ENCODE assay signal across 10 cellular contexts in the genomic region with DNA sequence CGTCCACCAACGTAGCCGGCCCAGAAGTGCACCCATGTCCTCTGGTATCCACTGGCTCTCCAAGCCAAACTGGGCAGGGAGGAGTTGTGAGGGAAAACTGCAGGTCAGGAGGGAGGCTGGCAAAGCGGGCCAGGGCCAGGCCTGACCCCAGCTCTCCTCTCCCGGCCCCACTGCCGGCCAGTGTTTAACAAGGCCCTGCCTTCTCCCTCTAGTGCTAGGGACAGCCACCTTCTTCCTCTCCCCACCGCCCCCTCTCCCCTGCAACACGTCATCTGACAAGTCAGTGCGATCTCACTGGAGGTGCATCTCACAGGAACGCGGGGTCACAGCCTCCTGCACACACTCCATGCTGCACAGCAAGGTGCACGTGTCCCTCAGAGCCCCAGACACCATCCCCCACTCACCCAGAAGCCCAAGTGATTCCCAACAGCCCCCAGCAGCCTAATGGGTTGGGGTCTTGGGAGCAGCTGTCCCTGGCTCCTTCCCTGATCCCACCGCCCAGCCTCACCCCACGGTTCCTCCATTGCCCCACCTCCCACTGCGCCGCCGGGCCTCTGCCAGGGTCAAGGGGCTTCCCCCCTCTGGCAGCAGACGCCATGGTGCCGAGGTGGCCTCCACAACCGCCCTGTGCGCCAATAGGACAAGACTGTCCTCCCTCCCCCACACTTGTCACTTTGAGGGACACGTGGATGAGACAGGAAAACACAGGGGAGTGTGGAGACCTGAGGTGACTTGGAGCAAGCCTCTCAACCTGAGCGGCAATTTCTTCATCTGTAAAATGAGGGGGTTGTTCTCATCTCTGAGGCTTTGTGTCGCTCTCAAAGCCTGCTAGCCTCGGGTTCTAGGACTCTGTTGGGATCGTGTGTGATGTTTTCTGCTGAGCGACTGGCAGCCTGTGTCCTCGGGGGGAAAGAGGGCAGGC. TPM values are rescaled to one million over a fixed set of nuclear protein-coding genes. Genes with fewer than 3 reads are reported as not detected.
A peak's percentile ranks its signal among the peaks of the same experiment; 100 is the strongest.
DNase-seq lines count a peak whose midpoint lies in the region; ATAC-seq, FAIRE-seq and TF ChIP-seq lines count a peak whose summit lies in the region.
"Had no signal": no experiment of that assay in that cellular context is flagged by ENCODE, and none has a peak within 500 bp of the region (broad histone marks: within the 10 kb centered on the region; RNA-seq: fewer than 3 reads in every experiment).

No MANE protein-coding gene starts in this region.

- CTCF ChIA-PET in A673 (lab: Charles Lee): no interaction called here

- H3K4me1 Mint-ChIP-seq in astrocyte (ENCODE audit: low read depth, unreplicated experiment): no peaks in the 10 kb centered on the region
- peaks cover 13 to 22% (median 20%) of the 10 kb centered on the region in 3 donors for H3K4me1 Mint-ChIP-seq in naive B cell

- H3K36me3 Mint-ChIP-seq in astrocyte (ENCODE audit: low read depth, unreplicated experiment) (no peaks in the 10 kb centered on the region), naive B cell (no peaks in the 10 kb centered on the region)

- DNase-seq in A673 (ENCODE audit: low spot score) (no peak), ELF-1 (ENCODE audit: low read depth, low spot score) (peak; percentile 23), astrocyte (ENCODE audit: low read depth) (no peak), naive B cell (no peak), medulla oblongata (ENCODE audit: extremely low spot score) (no peak), NCI-H2029 treated with DMSO at 0.1 percent for 48 hours (lab: John Stamatoyannopoulos, UW) (no peak)

- TF ChIP-seq CTCF in A673 (conservative IDR thresholded peaks at IDR 0.05; ENCODE audit: low read depth, low read length) (no peak), astrocyte (IDR thresholded peaks at IDR 0.05; ENCODE audit: insufficient read depth, low read depth, low read length) (no peak), gastroesophageal sphincter (IDR thresholded peaks at IDR 0.05) (no peak)

- peaks cover 3% of the 10 kb centered on the region for H4K20me1 ChIP-seq in astrocyte (ENCODE audit: insufficient read depth, low read length)

- 64 to 83% methylated on average over 6 to 9 of the region's 28 CpGs for WGBS in gastroesophageal sphincter (ENCODE audit: low coverage in 1 of 2), 2 donors

- H3K4me2 ChIP-seq in astrocyte (ENCODE audit: low read length): peak overlapping the region; percentile 86

- BruUV-seq in A673 (replicated peaks; lab: Mats Ljungman, UMichigan): no TSS peak

- TF ChIP-seq EP300 in gastroesophageal sphincter (IDR thresholded peaks at IDR 0.05): no peak

- H3K27me3 Mint-ChIP-seq in astrocyte (ENCODE audit: low read depth, unreplicated experiment) (peaks cover 44% of the 10 kb centered on the region), naive B cell (peaks cover 30 to 60% (median 43%) of the 10 kb centered on the region in 3 donors)

- no peak overlapping the region for H3K27ac Mint-ChIP-seq in astrocyte (ENCODE audit: unreplicated experiment)
- peak overlapping the region in 1 of 6 donors; percentile 84 for H3K27ac Mint-ChIP-seq in naive B cell

- no peaks in the 10 kb centered on the region for H3K36me3 ChIP-seq in A673 (ENCODE audit: insufficient read depth, low read length, poor library complexity, severe bottlenecking)
- H3K36me3 ChIP-seq in astrocyte (ENCODE audit: insufficient read depth, low read length): no peaks in the 10 kb centered on the region
- no peaks in the 10 kb centered on the region for H3K36me3 ChIP-seq in gastroesophageal sphincter

- H3K9me3 ChIP-seq in A673 (ENCODE audit: low read depth, low read length, poor library complexity, severe bottlenecking) (no peaks in the 10 kb centered on the region), astrocyte (ENCODE audit: insufficient read depth, low read depth, low read length) (no peaks in the 10 kb centered on the region), gastroesophageal sphincter (no peaks in the 10 kb centered on the region)

- H3K79me2 ChIP-seq in astrocyte (ENCODE audit: insufficient read depth, low read length): no peaks in the 10 kb centered on the region

- FAIRE-seq in astrocyte (lab: Jason Lieb, UNC): no peak
- FAIRE-seq: G401.6 had no signal

- no peak for TF ChIP-seq POLR2A in gastroesophageal sphincter (IDR thresholded peaks at IDR 0.05)

- POLR2A ChIA-PET in A673 (lab: Charles Lee; ENCODE audit: low non-redundant PET): no interaction called here

- peak overlapping the region; percentile 77 for H3K4me3 Mint-ChIP-seq in astrocyte (ENCODE audit: unreplicated experiment)
- H3K4me3 Mint-ChIP-seq in naive B cell: peak overlapping the region; percentile 44 to 89 (median 78)

- peaks cover 31% of the 10 kb centered on the region for H3K4me1 ChIP-seq in A673 (ENCODE audit: insufficient read depth, low read length, poor library complexity, severe bottlenecking)
- H3K4me1 ChIP-seq in astrocyte (ENCODE audit: insufficient read depth, low read length): peaks cover 24% of the 10 kb centered on the region
- peaks cover 0 to 39% (median 21%) of the 10 kb centered on the region in 3 donors for H3K4me1 ChIP-seq in gastroesophageal sphincter

- no peaks in the 10 kb centered on the region for H3K27me3 ChIP-seq in A673 (replicated peaks; ENCODE audit: insufficient read depth, low read depth, low read length, poor library complexity)
- peaks cover 8% of the 10 kb centered on the region for H3K27me3 ChIP-seq in astrocyte (ENCODE audit: insufficient read depth, low read length)
- peaks cover 61% of the 10 kb centered on the region for H3K27me3 ChIP-seq in gastroesophageal sphincter

- no peak overlapping the region for H3K9ac ChIP-seq in astrocyte (ENCODE audit: low read length)

- H3K9me3 Mint-ChIP-seq in astrocyte (ENCODE audit: unreplicated experiment) (peaks cover 2% of the 10 kb centered on the region), naive B cell (no peaks in the 10 kb centered on the region)

- no peak overlapping the region for H2AFZ ChIP-seq in astrocyte (ENCODE audit: low read depth, low read length)

- peak overlapping the region; percentile 55 for H3K4me3 ChIP-seq in A673 (ENCODE audit: low read depth, low read length, poor library complexity, severe bottlenecking)
- no peak overlapping the region for H3K4me3 ChIP-seq in astrocyte (ENCODE audit: insufficient read depth, low read depth, low read length)
- peak overlapping the region in 1 of 2 donors; percentile 66 for H3K4me3 ChIP-seq in gastroesophageal sphincter

- ATAC-seq in naive B cell (ENCODE audit: low read depth in 2 of 2): no peak
- no peak for ATAC-seq in GM21786 (IDR thresholded peaks at IDR 0.05; ENCODE audit: unreplicated experiment)
- ATAC-seq in gastroesophageal sphincter: no peak

- intact Hi-C loops in A673 (cut with micrococcal nuclease; ENCODE audit: unreplicated experiment): no loop called here

- H3K27ac ChIP-seq in A673 (ENCODE audit: low read depth, low read length, poor library complexity, severe bottlenecking) (no peak overlapping the region), astrocyte (ENCODE audit: low read depth, low read length) (no peak overlapping the region), gastroesophageal sphincter (peak overlapping the region in 2 of 4 donors; percentile 35 to 54)

RNA-seq across cellular contexts. Expression of gene ACE, which starts 1.1 kb away (rescaled TPM):
- 2.1 and 2.6 TPM in 2 replicates for total RNA-seq in A673 (2021)
- total RNA-seq in astrocyte: 0.87 and 1.0 TPM in 2 replicates
- polyA plus RNA-seq in naive B cell (ENCODE audit: low read depth in 6 of 6): not detected
- 10 to 100 TPM in 1 of 4 donors, 1 to 10 TPM in 3; 4.8 to 10.4 (median 8.2) TPM for total RNA-seq in gastroesophageal sphincter

RNA-seq across cellular contexts. Expression of gene CYB561, which starts 29.6 kb away (rescaled TPM):
- total RNA-seq in A673 (2021) (28.8 and 29.1 TPM in 2 replicates), astrocyte (8.1 and 8.3 TPM in 2 replicates), gastroesophageal sphincter (10 to 100 TPM in 3 of 4 donors, 1 to 10 TPM in 1; 7.9 to 17.7 (median 15.0) TPM)
- polyA plus RNA-seq in naive B cell (ENCODE audit: low read depth in 6 of 6): 1 to 10 TPM in 4 of 6 donors, under 1 TPM in 1, not detected in 1; 0.66 to 3.4 (median 1.6) TPM

RNA-seq across cellular contexts. Expression of gene KCNH6, which starts 47.4 kb away (rescaled TPM):
- total RNA-seq in A673 (2021): not detected in 2 replicates
- not detected in 2 replicates for total RNA-seq in astrocyte
- not detected for polyA plus RNA-seq in naive B cell (ENCODE audit: low read depth in 6 of 6)
- total RNA-seq in gastroesophageal sphincter: not detected
- total RNA-seq: Right ventricle myocardium inferior had no signal
